In genomic region chr3:13879946-13880810, GRCh38 we compare ENCODE assay signal across 8 cellular contexts. TPM values are rescaled to one million over a fixed set of nuclear protein-coding genes. Genes with fewer than 3 reads are reported as not detected.
A peak's percentile ranks its signal among the peaks of the same experiment; 100 is the strongest.
DNase-seq lines count a peak whose midpoint lies in the region; ATAC-seq, FAIRE-seq and TF ChIP-seq lines count a peak whose summit lies in the region.

WNT7A (minus strand) TSS chr3:13880071; CDS start chr3:13879816, 255 bp downstream.

- H3K4me3 Mint-ChIP-seq in MCF 10A (ENCODE audit: unreplicated experiment), result peak within 1 kb of the TSS; percentile 66

- peaks cover 32% of the 10 kb centered on the region for H3K27me3 Mint-ChIP-seq in MCF 10A (ENCODE audit: insufficient read depth, unreplicated experiment)

- H3K4me1 ChIP-seq in left lung, result peaks cover 11 to 33% of the 10 kb centered on the region in 2 donors
- H3K4me1 ChIP-seq in SJCRH30, result no peaks in the 10 kb centered on the region

- BruUV-seq in MCF 10A (replicated peaks; lab: Mats Ljungman, UMichigan), result no TSS peak

- TF ChIP-seq POLR2A in GM12891 (IDR thresholded peaks at IDR 0.05; ENCODE audit: low read depth, low read length), result no peak

- peak; percentile 42 for DNase-seq in GM12891 (ENCODE audit: insufficient read length, low spot score)
- peak; percentile 20 to 59 (median 46) for DNase-seq in T-helper 2 cell
- peak; percentile 53 for DNase-seq in MCF 10A (ENCODE audit: unreplicated experiment)
- peak in 1 of 2 donors; percentile 76 for DNase-seq in left lung
- peak in 2 of 3 donors; percentile 43 to 53 for DNase-seq in stimulated activated CD4-positive, alpha-beta T cell treated with anti-CD3 and anti-CD28 coated beads, TNF-alpha, amount 100 ng/mL, for 48 hours (ENCODE audit: low read depth in 3 of 3)
- DNase-seq in SJCRH30, result no peak
- DNase-seq in globus pallidus (ENCODE audit: low spot score), result no peak

- TF ChIP-seq CTCF in MCF 10A (IDR thresholded peaks at IDR 0.05; ENCODE audit: unreplicated experiment) (peak; percentile 94), left lung (IDR thresholded peaks at IDR 0.05) (peak; percentile 52 to 75)

- no peaks in the 10 kb centered on the region for H3K4me1 Mint-ChIP-seq in MCF 10A (ENCODE audit: insufficient read depth, unreplicated experiment)

- no peak within 1 kb of the TSS for H3K27ac ChIP-seq in left lung
- no peak within 1 kb of the TSS for H3K27ac ChIP-seq in SJCRH30

- H3K9me3 ChIP-seq in left lung, result no peaks in the 10 kb centered on the region
- no peaks in the 10 kb centered on the region for H3K9me3 ChIP-seq in SJCRH30 (replicated peaks)

- H3K27ac Mint-ChIP-seq in MCF 10A (ENCODE audit: low read depth, unreplicated experiment), result no peak within 1 kb of the TSS

- H3K36me3 ChIP-seq in left lung (no peaks in the 10 kb centered on the region), SJCRH30 (no peaks in the 10 kb centered on the region)

- H3K27me3 ChIP-seq in left lung, result peaks cover 57 to 91% of the 10 kb centered on the region in 2 donors
- H3K27me3 ChIP-seq in SJCRH30, result no peaks in the 10 kb centered on the region; the same call in 1 of the 2 replicates

- CTCF ChIA-PET in MCF 10A (lab: Yijun Ruan, JAX), result interaction anchor here (0.5 to 14.2 kb wide), 30 partner anchors 9 to 686 kb away, joined by 3 to 597 read pairs (median 4); no protein-coding TSS in a partner anchor

- intact Hi-C loops in MCF 10A (cut with micrococcal nuclease), result loop anchor here (1.0 to 5.0 kb wide), 2 partner anchors 223 to 383 kb away; no protein-coding TSS in a partner anchor
- intact Hi-C loops in left lung (cut with DNase I), result loop anchor here in 1 of 2 donors (5.0 kb wide), 1 partner anchor 223 kb away; no protein-coding TSS in a partner anchor

- no peaks in the 10 kb centered on the region for H3K36me3 Mint-ChIP-seq in MCF 10A (ENCODE audit: insufficient read depth, unreplicated experiment)

- FAIRE-seq in GM12891 (lab: Jason Lieb, UNC), result no peak

- POLR2A ChIA-PET in MCF 10A (lab: Yijun Ruan, JAX), result interaction anchor here (1.1 to 1.5 kb wide), 3 partner anchors 45 to 222 kb away, joined by 3 to 13 read pairs (median 5); no protein-coding TSS in a partner anchor

- no peaks in the 10 kb centered on the region for H3K9me3 Mint-ChIP-seq in MCF 10A (ENCODE audit: unreplicated experiment)

- ATAC-seq in left lung (peak; percentile 80), GM21737 (IDR thresholded peaks at IDR 0.05; ENCODE audit: unreplicated experiment) (no peak)

- peak within 1 kb of the TSS; percentile 17 to 31 for H3K4me3 ChIP-seq in left lung
- no peak within 1 kb of the TSS for H3K4me3 ChIP-seq in SJCRH30

TF ChIP-seq in GM12891, 5 proteins besides CTCF, POLR2A, EP300 and RAD21:
- TF ChIP-seq POU2F2 (IDR thresholded peaks at IDR 0.05; ENCODE audit: low read depth, low read length) (no peak), SPI1 (IDR thresholded peaks at IDR 0.05; ENCODE audit: low read depth, low read length) (no peak), TAF1 (IDR thresholded peaks at IDR 0.05; ENCODE audit: low read depth, low read length) (no peak), PAX5 (IDR thresholded peaks at IDR 0.05; ENCODE audit: insufficient read depth, low read length, severe bottlenecking) (no peak)

RNA-seq across cellular contexts. Expression of gene WNT7A, which starts in this region (rescaled TPM):
- polyA plus RNA-seq in GM12891 (2012; ENCODE audit: low read depth, missing spikeins), result not detected
- 0.47 and 0.61 TPM in 2 replicates for total RNA-seq in MCF 10A (2022)
- 1 to 10 TPM; 3.2 to 5.5 TPM for total RNA-seq in left lung
- not detected in 2 replicates for total RNA-seq in SJCRH30 (2014; rRNA removed; shearing (Covaris generic))

Comparison
In these comparisons a context has a peak if more than half of its experiments do, and no peak if none do; other contexts are left out.
1. Peak in DNase-seq in MCF 10A; RNA of the gene not detected or under 1 TPM.
2. DNase-seq: peak in GM12891 (single experiment), T-helper 2 cell (5 of 5) and stimulated activated CD4-positive, alpha-beta T cell treated with anti-CD3 and anti-CD28 coated beads, TNF-alpha, amount 100 ng/mL, for 48 hours (2 of 3); none in SJCRH30 (0 of 2) and globus pallidus (single experiment).